ENCODE assay signal across 17 cellular contexts in the genomic region with DNA sequence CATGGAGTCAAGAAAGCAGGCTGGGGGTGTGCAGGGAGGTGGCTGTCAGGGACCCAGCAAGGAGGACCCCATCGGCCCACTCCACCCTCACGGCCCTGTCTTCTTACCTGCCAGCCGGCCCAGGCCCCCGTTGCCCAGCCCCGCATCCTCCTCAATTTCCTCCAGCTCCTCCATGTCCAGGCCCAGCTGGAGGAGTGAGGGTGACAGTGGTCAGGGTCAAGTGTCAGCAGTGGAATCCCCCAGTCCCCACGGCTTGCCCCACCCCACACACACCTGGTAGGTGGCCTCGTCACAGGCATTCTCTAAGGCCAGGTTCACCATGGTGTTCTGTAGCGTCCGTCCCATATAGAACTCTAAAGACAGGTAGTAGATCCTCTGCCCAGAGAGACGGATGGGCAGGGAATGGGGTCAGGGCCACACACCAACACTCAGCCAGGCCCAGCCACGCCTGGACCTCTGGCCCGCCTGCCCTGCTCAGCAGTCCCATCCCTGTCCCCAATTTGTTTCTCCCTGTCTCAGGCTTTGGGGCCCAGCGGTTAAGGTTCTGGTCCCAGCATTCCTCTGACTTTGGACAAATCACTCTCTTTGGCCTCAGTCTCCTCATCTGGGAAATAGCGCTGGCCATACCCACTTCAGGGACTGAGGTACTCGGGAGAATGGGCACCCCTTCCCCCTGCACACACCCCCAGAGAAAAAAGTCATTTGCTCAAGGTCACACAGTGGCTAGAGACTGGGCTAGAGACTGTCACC. TPM values are rescaled to one million over a fixed set of nuclear protein-coding genes. Genes with fewer than 3 reads are reported as not detected.
DNase-seq lines count a peak whose midpoint lies in the region; ATAC-seq and TF ChIP-seq lines count a peak whose summit lies in the region.
"Had no signal": no experiment of that assay in that cellular context is flagged by ENCODE, and none has a peak within 500 bp of the region (broad histone marks: within the 10 kb centered on the region; RNA-seq: fewer than 3 reads in every experiment).

No MANE protein-coding gene starts in this region.

- H4K20me1 ChIP-seq in BLaER1 = peaks cover 37% of the 10 kb centered on the region

- no peak overlapping the region for H3K9ac ChIP-seq in BLaER1
- no peak overlapping the region for H3K9ac ChIP-seq in colonic mucosa (ENCODE audit: low read depth in 2 of 2, low read length in 2 of 2)

- H3K9me3 ChIP-seq in BLaER1 = no peaks in the 10 kb centered on the region
- H3K9me3 ChIP-seq in left ventricle myocardium inferior (replicated peaks) = no peaks in the 10 kb centered on the region
- no peaks in the 10 kb centered on the region for H3K9me3 ChIP-seq in psoas muscle
- H3K9me3 ChIP-seq in colonic mucosa = no peaks in the 10 kb centered on the region
- H3K9me3 ChIP-seq: breast epithelium, mucosa of descending colon had no signal

- ATAC-seq in psoas muscle = no peak
- ATAC-seq: mucosa of descending colon, PC-3 had no signal

- peak overlapping the region; percentile 83 for H3K4me2 ChIP-seq in BLaER1

- DNase-seq in H7 (peak; percentile 62), left ventricle myocardium inferior (no peak), psoas muscle (peak; percentile 14 to 49), SW 1271 (lab: John Stamatoyannopoulos, UW) (no peak), NCI-H2227 (lab: John Stamatoyannopoulos, UW; ENCODE audit: unreplicated experiment) (no peak), colonic mucosa (no peak), midbrain (lab: John Stamatoyannopoulos, UW) (no peak)
- DNase-seq: activated gamma-delta T cell; foreskin melanocyte; NCI-H146; NCI-H510A treated with DMSO at 0.1 percent for 48 hours; PC-3; stimulated activated CD4-positive, alpha-beta T cell treated with anti-CD3 and anti-CD28 coated beads, Interleukin-4, amount 100 ng/mL, for 24 hours had no signal

- H3K27ac ChIP-seq in BLaER1 (0 out of 2 replicates have a peak overlapping the region, but pooled peaks have one; percentile 9), left ventricle myocardium inferior (replicated peaks) (peak overlapping the region; percentile 89), psoas muscle (peak overlapping the region; percentile 85), colonic mucosa (no peak overlapping the region)

- H3K4me1 ChIP-seq in BLaER1 (peaks cover 69% of the 10 kb centered on the region), left ventricle myocardium inferior (peaks cover 59% of the 10 kb centered on the region), psoas muscle (peaks cover 85% of the 10 kb centered on the region), colonic mucosa (peaks cover 5% of the 10 kb centered on the region)

- H3K27me3 ChIP-seq in BLaER1 = no peaks in the 10 kb centered on the region
- no peaks in the 10 kb centered on the region for H3K27me3 ChIP-seq in H7 (ENCODE audit: control insufficient read depth, insufficient read depth, low read length)
- H3K27me3 ChIP-seq in left ventricle myocardium inferior (ENCODE audit: low read depth) = no peaks in the 10 kb centered on the region
- no peaks in the 10 kb centered on the region for H3K27me3 ChIP-seq in psoas muscle (ENCODE audit: insufficient read depth in 3 of 3, low read length in 2 of 3)
- no peaks in the 10 kb centered on the region for H3K27me3 ChIP-seq in colonic mucosa
- H3K27me3 ChIP-seq: breast epithelium had no signal

- no peak overlapping the region for H3K4me3 ChIP-seq in BLaER1
- no peak overlapping the region for H3K4me3 ChIP-seq in H7 (ENCODE audit: insufficient read depth, low read depth, low read length)
- peak overlapping the region; percentile 69 for H3K4me3 ChIP-seq in left ventricle myocardium inferior
- H3K4me3 ChIP-seq in psoas muscle = peak overlapping the region; percentile 74
- H3K4me3 ChIP-seq in colonic mucosa = no peak overlapping the region
- H3K4me3 ChIP-seq: mucosa of descending colon had no signal

- TF ChIP-seq CTCF in left ventricle myocardium inferior (IDR thresholded peaks at IDR 0.05; ENCODE audit: borderline replicate concordance) = no peak
- TF ChIP-seq CTCF in psoas muscle (IDR thresholded peaks at IDR 0.05) = no peak
- no peak for TF ChIP-seq CTCF in colonic mucosa (IDR thresholded peaks at IDR 0.05)

- 36 to 54% (median 45%) methylated on average over 15 of the region's 15 CpGs for WGBS in psoas muscle, 3 donors

- intact Hi-C loops in left ventricle myocardium inferior (cut with micrococcal nuclease) = no loop called here
- intact Hi-C loops in psoas muscle (cut with DNase I) = no loop called here
- intact Hi-C loops in colonic mucosa (cut with DNase I) = no loop called here

- H3K36me3 ChIP-seq in BLaER1 (peaks cover 17% of the 10 kb centered on the region), H7 (replicated peaks; ENCODE audit: control insufficient read depth, insufficient read depth, low read length) (peaks cover 3% of the 10 kb centered on the region), left ventricle myocardium inferior (peaks cover 13% of the 10 kb centered on the region), psoas muscle (ENCODE audit: insufficient read depth in 1 of 2, low read depth in 1 of 2) (peaks cover 0 to 59% of the 10 kb centered on the region in 2 donors), colonic mucosa (peaks cover under 1% of the 10 kb centered on the region)
- H3K36me3 ChIP-seq: breast epithelium had no signal

RNA-seq across cellular contexts. Expression of a gene that starts 1.3 kb away (rescaled TPM):
- total RNA-seq in H7 (2014; rRNA removed; shearing (Covaris generic)) = 2.9 and 6.4 TPM in 2 replicates
- total RNA-seq in left ventricle myocardium inferior (89.5 TPM), psoas muscle (1,000 to 10,000 TPM; 1,536 to 2,203 (median 1,794) TPM), colonic mucosa (1 to 10 TPM; 1.6 to 2.7 TPM)
- polyA plus RNA-seq in psoas muscle = 1,000 to 10,000 TPM in 2 of 3 donors, 100 to 1,000 TPM in 1; 511 to 1,840 (median 1,729) TPM

RNA-seq across cellular contexts. Expression of a gene that starts 14.6 kb away (rescaled TPM):
- total RNA-seq in H7 (2014; rRNA removed; shearing (Covaris generic)) = 9.2 and 12.3 TPM in 2 replicates
- total RNA-seq in left ventricle myocardium inferior (21.1 TPM), psoas muscle (1 to 10 TPM; 2.6 to 8.6 (median 6.0) TPM), colonic mucosa (1 to 10 TPM; 2.8 to 3.5 TPM)
- polyA plus RNA-seq in psoas muscle = 10 to 100 TPM in 1 of 3 donors, 1 to 10 TPM in 2; 6.5 to 14.7 (median 9.1) TPM
- total RNA-seq: PC-3 had no signal

RNA-seq across cellular contexts. Expression of a gene that starts 19.8 kb away (rescaled TPM):
- 66.5 and 80.0 TPM in 2 replicates for total RNA-seq in H7 (2014; rRNA removed; shearing (Covaris generic))
- total RNA-seq in left ventricle myocardium inferior (188 TPM), psoas muscle (100 to 1,000 TPM; 150 to 210 (median 184) TPM), colonic mucosa (100 to 1,000 TPM; 164 to 220 TPM)
- polyA plus RNA-seq in psoas muscle = 10 to 100 TPM; 56.2 to 89.6 (median 65.4) TPM

RNA-seq across cellular contexts. Expression of a gene that starts 35.5 kb away (rescaled TPM):
- total RNA-seq in H7 (2014; rRNA removed; shearing (Covaris generic)) = 0.85 and 1.9 TPM in 2 replicates
- total RNA-seq in left ventricle myocardium inferior (0.71 TPM), psoas muscle (1 to 10 TPM; 1.4 to 5.2 (median 3.5) TPM), colonic mucosa (1 to 10 TPM; 2.2 to 5.4 TPM)
- 1 to 10 TPM in 1 of 3 donors, under 1 TPM in 2; 0.44 to 1.9 (median 0.60) TPM for polyA plus RNA-seq in psoas muscle
- total RNA-seq: PC-3, pulmonary artery endothelial cell had no signal

RNA-seq across cellular contexts. Expression of a gene that starts 44.5 kb away (rescaled TPM):
- 24.5 and 29.7 TPM in 2 replicates for total RNA-seq in H7 (2014; rRNA removed; shearing (Covaris generic))
- total RNA-seq in left ventricle myocardium inferior = 7.5 TPM
- 1 to 10 TPM; 3.0 to 6.7 (median 4.0) TPM for total RNA-seq in psoas muscle
- polyA plus RNA-seq in psoas muscle = 1 to 10 TPM; 4.5 to 6.1 (median 5.6) TPM
- total RNA-seq in colonic mucosa = 10 to 100 TPM in 1 of 2 donors, 1 to 10 TPM in 1; 9.2 to 13.3 TPM

Comparison
In these comparisons a context has a peak if more than half of its experiments do, and no peak if none do; other contexts are left out.
1. H3K4me3 ChIP-seq: peak in left ventricle myocardium inferior (single experiment) and psoas muscle (single experiment); none in BLaER1 (single experiment), H7 (single experiment) and colonic mucosa (single experiment).
2. DNase-seq: peak in H7 (single experiment) and psoas muscle (2 of 2); none in left ventricle myocardium inferior (single experiment), SW 1271 (0 of 2), NCI-H2227 (single experiment), colonic mucosa (single experiment) and midbrain (single experiment).
3. RNA of a gene that starts 1.3 kb away (total RNA-seq): 1,536 to 2,203 TPM in psoas muscle and 89.5 TPM in left ventricle myocardium inferior (single experiment); 2.9 to 6.4 TPM in H7 and 1.6 to 2.7 TPM in colonic mucosa; every median in the first group is over 10 times any median in the second.